1 cellular context compared by ENCODE assay signal in genomic region chr10:3100856-3101640, GRCh38.
TF ChIP-seq lines count a peak whose summit lies in the region.

No MANE protein-coding gene starts in this region.

TF ChIP-seq in IMR-90, 13 proteins besides CTCF, POLR2A, EP300 and RAD21 (continued from another document):
- TF ChIP-seq ELK1 (IDR thresholded peaks at IDR 0.05; ENCODE audit: borderline replicate concordance, low read depth, low read length) (no peak), BHLHE40 (IDR thresholded peaks at IDR 0.05; ENCODE audit: low read depth, low read length) (no peak), MAFK (IDR thresholded peaks at IDR 0.05; ENCODE audit: low read depth, low read length) (no peak), MAZ (IDR thresholded peaks at IDR 0.05; ENCODE audit: borderline replicate concordance, low read depth, low read length) (no peak), FOS (IDR thresholded peaks at IDR 0.05; ENCODE audit: low read depth, low read length) (no peak), SMC3 (IDR thresholded peaks at IDR 0.05; ENCODE audit: low read depth, low read length) (no peak), USF2 (IDR thresholded peaks at IDR 0.05; ENCODE audit: low read depth, low read length) (no peak), RFX5 (IDR thresholded peaks at IDR 0.05; ENCODE audit: low read depth, low read length) (no peak)
TF ChIP-seq in IMR-90: peak in this region for 0.
